8 cellular contexts compared by ENCODE assay signal in genomic region chr7:56105508-56105907, GRCh38. TPM values are rescaled to one million over a fixed set of nuclear protein-coding genes. Genes with fewer than 3 reads are reported as not detected.
DNase-seq lines count a peak whose midpoint lies in the region; ATAC-seq and TF ChIP-seq lines count a peak whose summit lies in the region.

No MANE protein-coding gene starts in this region.

- DNase-seq in NOMO-1 treated with DMSO at 0.1 percent for 48 hours (lab: John Stamatoyannopoulos, UW; ENCODE audit: unreplicated experiment): peak; percentile 31
- no peak for DNase-seq in NOMO-1 treated with dmso at 0.1 percent for 144 hours (lab: John Stamatoyannopoulos, UW; ENCODE audit: unreplicated experiment)
- DNase-seq in esophagus squamous epithelium (lab: John Stamatoyannopoulos, UW): no peak
- DNase-seq in superior temporal gyrus (ENCODE audit: extremely low spot score): no peak

- H3K27me3 ChIP-seq in KMS-11 (ENCODE audit: insufficient read depth, low read depth): no peaks in the 10 kb centered on the region
- H3K27me3 ChIP-seq in esophagus squamous epithelium: no peaks in the 10 kb centered on the region
- peaks cover 25% of the 10 kb centered on the region for H3K27me3 ChIP-seq in neutrophil

- H4K20me1 ChIP-seq in KMS-11 (ENCODE audit: insufficient read depth): peaks cover 3% of the 10 kb centered on the region; the same call in 1 of the 2 replicates

- H3K4me3 ChIP-seq in KMS-11 (IDR thresholded peaks at IDR 0.05; ENCODE audit: insufficient read depth, low read depth, low read length): no peak overlapping the region
- peak overlapping the region; percentile 72 for H3K4me3 ChIP-seq in WI38 (ENCODE audit: low read depth, low read length)
- H3K4me3 ChIP-seq in esophagus squamous epithelium: peak overlapping the region; percentile 64 to 94 (median 84)
- peak overlapping the region; percentile 76 to 84 for H3K4me3 ChIP-seq in neutrophil (ENCODE audit: low read depth in 1 of 2, low read length in 1 of 2)

- H3K36me3 ChIP-seq in KMS-11 (ENCODE audit: insufficient read depth) (peaks cover 28% of the 10 kb centered on the region; the same call in 1 of the 2 replicates), esophagus squamous epithelium (peaks cover 25 to 40% (median 37%) of the 10 kb centered on the region in 3 donors), neutrophil (peaks cover 39% of the 10 kb centered on the region)

- intact Hi-C loops in esophagus squamous epithelium (cut with DNase I): no loop called here

- peaks cover 54% of the 10 kb centered on the region for H3K4me1 ChIP-seq in KMS-11 (ENCODE audit: low read depth, poor library complexity, severe bottlenecking)
- peaks cover 11 to 30% (median 11%) of the 10 kb centered on the region in 3 donors for H3K4me1 ChIP-seq in esophagus squamous epithelium
- peaks cover 18 to 23% of the 10 kb centered on the region in 2 experiments for H3K4me1 ChIP-seq in neutrophil (ENCODE audit: control insufficient read depth in 1 of 2, insufficient read depth in 1 of 2, low read depth in 1 of 2, low read length in 1 of 2)

- no peak for TF ChIP-seq POLR2A in esophagus squamous epithelium (IDR thresholded peaks at IDR 0.05)

- ATAC-seq in HG02970 (IDR thresholded peaks at IDR 0.05; ENCODE audit: low FRiP score, unreplicated experiment): no peak

- H3K27ac ChIP-seq in KMS-11 (peak overlapping the region; percentile 63), esophagus squamous epithelium (peak overlapping the region; percentile 91 to 97 (median 95)), neutrophil (peak overlapping the region; percentile 87)

- H3K79me2 ChIP-seq in KMS-11 (ENCODE audit: insufficient read depth, low read depth): peaks cover 29% of the 10 kb centered on the region

- H3K9ac ChIP-seq in KMS-11: peak overlapping the region; percentile 86

- no peaks in the 10 kb centered on the region for H3K9me3 ChIP-seq in esophagus squamous epithelium
- no peaks in the 10 kb centered on the region for H3K9me3 ChIP-seq in neutrophil

- no peak overlapping the region for H2AFZ ChIP-seq in KMS-11 (ENCODE audit: low read depth)

- H3K4me2 ChIP-seq in KMS-11: peak overlapping the region; percentile 59

- WGBS in esophagus squamous epithelium, 2 donors: 8 to 10% methylated on average over 6 of the region's 6 CpGs

- TF ChIP-seq CTCF in KMS-11 (conservative IDR thresholded peaks at IDR 0.05; ENCODE audit: low read depth, low read length) (no peak), WI38 (IDR thresholded peaks at IDR 0.05; ENCODE audit: low read depth, low read length) (no peak), esophagus squamous epithelium (IDR thresholded peaks at IDR 0.05) (no peak), neutrophil (IDR thresholded peaks at IDR 0.05) (no peak)

RNA-seq across cellular contexts. Expression of gene CHCHD2, which starts 0.8 kb away (rescaled TPM):
- total RNA-seq in esophagus squamous epithelium: 100 to 1,000 TPM; 296 to 475 (median 347) TPM

RNA-seq across cellular contexts. Expression of gene NUPR2, which starts 10.7 kb away (rescaled TPM):
- not detected for total RNA-seq in esophagus squamous epithelium

RNA-seq across cellular contexts. Expression of gene PHKG1, which starts 12.8 kb away (rescaled TPM):
- 1 to 10 TPM in 1 of 4 donors, under 1 TPM in 2, not detected in 1; 0.31 to 2.7 (median 0.57) TPM for total RNA-seq in esophagus squamous epithelium

RNA-seq across cellular contexts. Expression of gene SUMF2, which starts 41.4 kb away (rescaled TPM):
- 10 to 100 TPM; 50.3 to 88.1 (median 69.9) TPM for total RNA-seq in esophagus squamous epithelium

RNA-seq across cellular contexts. Expression of gene CCT6A, which starts 53.9 kb away (rescaled TPM):
- total RNA-seq in esophagus squamous epithelium: 100 to 1,000 TPM in 3 of 4 donors, 10 to 100 TPM in 1; 60.6 to 163 (median 133) TPM
